Comparison of ENCODE assay signal across 8 cellular contexts in genomic region chr21:33267250-33267649, GRCh38. TPM values are rescaled to one million over a fixed set of nuclear protein-coding genes. Genes with fewer than 3 reads are reported as not detected.
DNase-seq lines count a peak whose midpoint lies in the region; ATAC-seq and TF ChIP-seq lines count a peak whose summit lies in the region.

No MANE protein-coding gene starts in this region.

- DNase-seq in OCI-M1 (lab: John Stamatoyannopoulos, UW) (peak; percentile 42), endothelial cell (ENCODE audit: low spot score) (no peak), progenitor cell of endocrine pancreas (ENCODE audit: low spot score, unreplicated experiment) (no peak), SHP77 (lab: John Stamatoyannopoulos, UW) (no peak)

- H3K27me3 ChIP-seq in DOHH2 (ENCODE audit: control insufficient read depth, low read length): no peaks in the 10 kb centered on the region

- H3K4me3 Mint-ChIP-seq in endothelial cell (ENCODE audit: unreplicated experiment): peak overlapping the region; percentile 93
- H3K4me3 Mint-ChIP-seq in progenitor cell of endocrine pancreas (ENCODE audit: low read depth): peak overlapping the region; percentile 78

- no peaks in the 10 kb centered on the region for H4K20me1 ChIP-seq in DOHH2 (ENCODE audit: control insufficient read depth, insufficient read depth, low read depth, low read length)

- H3K4me3 ChIP-seq in DOHH2 (ENCODE audit: low read length): peak overlapping the region; percentile 82

- no peak for ATAC-seq in GM21367 (IDR thresholded peaks at IDR 0.05; ENCODE audit: unreplicated experiment)
- ATAC-seq in HG02981 (IDR thresholded peaks at IDR 0.05; ENCODE audit: unreplicated experiment): no peak
- no peak for ATAC-seq in GM21515 (IDR thresholded peaks at IDR 0.05; ENCODE audit: unreplicated experiment)

- peak overlapping the region; percentile 74 for H3K27ac Mint-ChIP-seq in endothelial cell (ENCODE audit: unreplicated experiment)
- H3K27ac Mint-ChIP-seq in progenitor cell of endocrine pancreas: no peak overlapping the region

- peaks cover 23% of the 10 kb centered on the region for H3K4me1 Mint-ChIP-seq in endothelial cell (ENCODE audit: unreplicated experiment)
- H3K4me1 Mint-ChIP-seq in progenitor cell of endocrine pancreas (ENCODE audit: low read depth): peaks cover 13% of the 10 kb centered on the region

- H3K36me3 Mint-ChIP-seq in endothelial cell (ENCODE audit: low read depth, unreplicated experiment): peaks cover 26% of the 10 kb centered on the region
- H3K36me3 Mint-ChIP-seq in progenitor cell of endocrine pancreas (ENCODE audit: insufficient read depth): peaks cover 13% of the 10 kb centered on the region

- peaks cover 61% of the 10 kb centered on the region for H3K36me3 ChIP-seq in DOHH2 (ENCODE audit: control insufficient read depth, low read length)

- H3K9me3 Mint-ChIP-seq in endothelial cell (ENCODE audit: unreplicated experiment) (no peaks in the 10 kb centered on the region), progenitor cell of endocrine pancreas (ENCODE audit: low read depth) (no peaks in the 10 kb centered on the region)

- TF ChIP-seq CTCF in DOHH2 (IDR thresholded peaks at IDR 0.05; ENCODE audit: low read depth, low read length, poor library complexity, severe bottlenecking) (no peak), endothelial cell (IDR thresholded peaks at IDR 0.05; ENCODE audit: unreplicated experiment) (no peak), progenitor cell of endocrine pancreas (IDR thresholded peaks at IDR 0.05; ENCODE audit: unreplicated experiment) (no peak)

- H3K27me3 Mint-ChIP-seq in endothelial cell (ENCODE audit: unreplicated experiment) (peaks cover 12% of the 10 kb centered on the region), progenitor cell of endocrine pancreas (peaks cover 3% of the 10 kb centered on the region)

- no peaks in the 10 kb centered on the region for H3K9me3 ChIP-seq in DOHH2 (ENCODE audit: control insufficient read depth, insufficient read depth, low read length)

- peaks cover 22% of the 10 kb centered on the region for H3F3A ChIP-seq in DOHH2 (ENCODE audit: control insufficient read depth, insufficient read depth)

- peak overlapping the region; percentile 78 for H3K27ac ChIP-seq in DOHH2 (ENCODE audit: low read depth, low read length)

- H3K4me1 ChIP-seq in DOHH2 (ENCODE audit: control insufficient read depth, low read length): peaks cover 52% of the 10 kb centered on the region

- peaks cover 60% of the 10 kb centered on the region for H3K79me2 ChIP-seq in DOHH2 (ENCODE audit: control insufficient read depth, low read length)

- H3K4me2 ChIP-seq in DOHH2 (ENCODE audit: low read length): peak overlapping the region; percentile 97

- H3K9me2 ChIP-seq in DOHH2 (replicated peaks; ENCODE audit: control insufficient read depth, low read length): no peaks in the 10 kb centered on the region

RNA-seq across cellular contexts. Expression of gene IL10RB, which starts 1.1 kb away (rescaled TPM):
- total RNA-seq in endothelial cell (ENCODE audit: unreplicated experiment): 13.0 TPM
- 7.7 and 8.7 TPM in 2 replicates for total RNA-seq in progenitor cell of endocrine pancreas

RNA-seq across cellular contexts. Expression of gene IFNAR2, which starts 37.5 kb away (rescaled TPM):
- total RNA-seq in endothelial cell (ENCODE audit: unreplicated experiment): 21.3 TPM
- total RNA-seq in progenitor cell of endocrine pancreas: 17.4 and 19.2 TPM in 2 replicates

RNA-seq across cellular contexts. Expression of gene IFNAR1, which starts 57.5 kb away (rescaled TPM):
- total RNA-seq in endothelial cell (ENCODE audit: unreplicated experiment) (34.8 TPM), progenitor cell of endocrine pancreas (18.3 and 19.6 TPM in 2 replicates)
